In the genomic region with DNA sequence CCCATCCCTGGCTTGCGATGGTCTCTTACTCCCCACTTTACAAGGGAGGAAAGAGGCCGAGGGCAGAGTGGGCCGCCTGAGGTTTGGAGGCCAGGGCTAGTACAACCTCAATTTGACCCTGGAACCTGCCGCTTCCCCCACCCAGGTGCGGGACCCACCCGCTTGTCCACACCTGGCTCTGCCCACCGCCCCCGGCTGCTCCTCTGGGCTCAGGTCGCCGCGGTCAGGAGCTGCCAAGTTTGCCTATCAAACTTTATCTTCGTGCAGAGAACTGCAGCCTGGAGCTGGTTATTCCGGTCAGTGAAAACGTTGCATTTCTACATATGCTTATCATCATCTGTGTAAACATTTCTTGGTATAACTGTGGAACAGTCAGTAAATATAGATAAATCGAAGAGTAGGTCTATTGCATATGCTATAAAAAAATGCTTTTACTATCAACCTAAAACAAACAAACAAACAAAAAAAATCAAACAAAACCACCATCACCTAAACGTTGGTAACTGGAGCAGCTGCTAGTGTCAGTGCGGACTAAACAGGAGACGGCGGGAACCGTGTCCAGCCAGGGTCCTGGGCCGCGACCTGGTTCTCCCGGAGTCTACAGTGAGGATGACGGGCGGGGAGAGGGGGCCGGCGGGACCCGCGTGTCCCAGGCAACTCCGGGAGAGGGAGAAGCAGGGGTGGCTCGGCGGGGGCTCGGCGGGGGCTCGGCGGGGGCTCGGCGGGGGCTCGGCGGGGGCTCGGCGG, we compare ENCODE assay signal across 8 cellular contexts. TPM values are rescaled to one million over a fixed set of nuclear protein-coding genes. Genes with fewer than 3 reads are reported as not detected.
A peak's percentile ranks its signal among the peaks of the same experiment; 100 is the strongest.
DNase-seq lines count a peak whose midpoint lies in the region; ATAC-seq, FAIRE-seq and TF ChIP-seq lines count a peak whose summit lies in the region.

No MANE protein-coding gene starts in this region.

- SMC1A ChIA-PET in GM12878 (lab: Charles Lee; ENCODE audit: uncharacterized antibody, unreplicated experiment): interaction anchor here (0.7 kb wide), 1 partner anchor 67 kb away, joined by 4 read pairs; no protein-coding TSS in a partner anchor

- in situ Hi-C loops in GM12878 (cut with MboI): no loop called here

- no peak overlapping the region for H3K27ac ChIP-seq in GM12878 (ENCODE audit: control insufficient read depth, insufficient read depth)

- H3K9ac ChIP-seq in GM12878 (ENCODE audit: control insufficient read depth, insufficient read depth, low read length): no peak overlapping the region; the same call in 1 of the 2 replicates

- 0 out of 2 replicates have a peak, but pooled peaks cover 5% of the 10 kb centered on the region for H3K4me1 ChIP-seq in GM12878 (ENCODE audit: control insufficient read depth, insufficient read depth, low read length)

- peaks cover 4 to 17% (median 13%) of the 10 kb centered on the region in 3 donors for H3K27me3 Mint-ChIP-seq in immature natural killer cell (ENCODE audit: low read depth in 3 of 3)

- no peak for TF ChIP-seq POLR2A in NB4 (IDR thresholded peaks at IDR 0.05; ENCODE audit: extremely low read depth, insufficient read length)
- TF ChIP-seq POLR2A in GM12878 (IDR thresholded peaks at IDR 0.05; ENCODE audit: low read depth, low read length): no peak

- DNase-seq in EH (ENCODE audit: low read depth) (peak; percentile 36), NB4 (ENCODE audit: low read depth) (peak; percentile 53), GM12878 (ENCODE audit: low read depth, low spot score) (no peak), immature natural killer cell (peak in 1 of 3 donors; percentile 11), urothelium cell line (ENCODE audit: low spot score) (no peak), NCI-H2107 (lab: John Stamatoyannopoulos, UW) (no peak)
- DNase-seq in stimulated activated effector memory CD8-positive, alpha-beta T cell treated with anti-CD3 and anti-CD28 coated beads, Interleukin-12 subunit alpha, Interleukin-12 subunit beta, amount 100 ng/mL, for 72 hours (ENCODE audit: low spot score in 2 of 2): no peak

- TF ChIP-seq CTCF in NB4 (IDR thresholded peaks at IDR 0.05; ENCODE audit: low read depth, low read length): no peak
- TF ChIP-seq CTCF in GM12878 (IDR thresholded peaks at IDR 0.05 in 2 of 3, conservative IDR thresholded peaks at IDR 0.05 in 1 of 3; ENCODE audit: control insufficient read depth in 2 of 3, extremely low read depth in 1 of 3, insufficient read depth in 1 of 3, low read depth in 3 of 3, low read length in 3 of 3): no peak

- peak overlapping the region; percentile 42 for H3K4me3 ChIP-seq in NB4 (ENCODE audit: low read depth, low read length)
- peak overlapping the region; percentile 80; the same call in 1 of the 2 replicates for H3K4me3 ChIP-seq in GM12878

- TSS peak; percentile 62 for BruUV-seq in GM12878 (replicated peaks; lab: Mats Ljungman, UMichigan)

- no peak for TF ChIP-seq EP300 in GM12878 (IDR thresholded peaks at IDR 0.05; ENCODE audit: borderline replicate concordance in 1 of 2, control insufficient read depth in 1 of 2, low read depth in 2 of 2, low read length in 2 of 2)

- peaks cover 0 to 9% of the 10 kb centered on the region in 2 experiments; a peak in 2 of 4 replicates for H3K27me3 ChIP-seq in GM12878 (replicated peaks in 1 of 2; ENCODE audit: control insufficient read depth in 2 of 2, insufficient read depth in 2 of 2, low read length in 1 of 2)

- H3K79me2 ChIP-seq in GM12878 (ENCODE audit: control insufficient read depth, insufficient read depth, low read length): no peaks in the 10 kb centered on the region

- H3K9me3 ChIP-seq in GM12878 (replicated peaks; ENCODE audit: control insufficient read depth, insufficient read depth, low read length): no peaks in the 10 kb centered on the region; the same call in 2 of the 3 replicates

- RAD21 ChIA-PET in GM12878 (lab: Charles Lee; ENCODE audit: unreplicated experiment): interaction anchor here (0.9 to 2.1 kb wide), 2 partner anchors 55 to 123 kb away, joined by 3 to 12 read pairs; no protein-coding TSS in a partner anchor

- H3K4me2 ChIP-seq in GM12878 (ENCODE audit: control insufficient read depth, insufficient read depth): 0 out of 2 replicates have a peak overlapping the region, but pooled peaks have one; percentile 77

- no peaks in the 10 kb centered on the region for H3K36me3 Mint-ChIP-seq in immature natural killer cell
- H3K36me3 Mint-ChIP-seq in stimulated activated effector memory CD8-positive, alpha-beta T cell treated with anti-CD3 and anti-CD28 coated beads, Interleukin-12 subunit alpha, Interleukin-12 subunit beta, amount 100 ng/mL, for 72 hours: peaks cover 15% of the 10 kb centered on the region

- intact Hi-C loops in GM12878 (cut with micrococcal nuclease; ENCODE audit: unreplicated experiment): no loop called here

- peaks cover 28 to 36% of the 10 kb centered on the region in 2 donors for H3K4me1 Mint-ChIP-seq in immature natural killer cell
- H3K4me1 Mint-ChIP-seq in stimulated activated effector memory CD8-positive, alpha-beta T cell treated with anti-CD3 and anti-CD28 coated beads, Interleukin-12 subunit alpha, Interleukin-12 subunit beta, amount 100 ng/mL, for 72 hours: peaks cover 32% of the 10 kb centered on the region

- no peaks in the 10 kb centered on the region for H3K9me3 Mint-ChIP-seq in immature natural killer cell
- no peaks in the 10 kb centered on the region for H3K9me3 Mint-ChIP-seq in stimulated activated effector memory CD8-positive, alpha-beta T cell treated with anti-CD3 and anti-CD28 coated beads, Interleukin-12 subunit alpha, Interleukin-12 subunit beta, amount 100 ng/mL, for 72 hours

- no peaks in the 10 kb centered on the region for H4K20me1 ChIP-seq in GM12878 (ENCODE audit: control insufficient read depth, insufficient read depth)

- POLR2A ChIA-PET in GM12878 (lab: Charles Lee): interaction anchor here (1.0 kb wide), 2 partner anchors 199 to 558 kb away, joined by 3 read pairs; no protein-coding TSS in a partner anchor

- CTCF ChIA-PET in GM12878 (lab: Yijun Ruan, JAX): interaction anchor here (0.8 to 2.0 kb wide), 3 partner anchors 56 to 66 kb away, joined by 4 to 14 read pairs (median 8); no protein-coding TSS in a partner anchor

- no peak for FAIRE-seq in GM12878 (lab: Jason Lieb, UNC)
- no peak for FAIRE-seq in urothelium cell line (lab: Jason Lieb, UNC)

- peak overlapping the region; percentile 94 to 99 (median 97) for H3K4me3 Mint-ChIP-seq in immature natural killer cell
- peak overlapping the region; percentile 83 for H3K4me3 Mint-ChIP-seq in stimulated activated effector memory CD8-positive, alpha-beta T cell treated with anti-CD3 and anti-CD28 coated beads, Interleukin-12 subunit alpha, Interleukin-12 subunit beta, amount 100 ng/mL, for 72 hours

- TF ChIP-seq RAD21 in GM12878 (IDR thresholded peaks at IDR 0.05; ENCODE audit: insufficient read depth, low read depth, low read length): no peak

- ATAC-seq in GM12878: peak; percentile 24
- no peak for ATAC-seq in stimulated activated effector memory CD8-positive, alpha-beta T cell treated with anti-CD3 and anti-CD28 coated beads, Interleukin-12 subunit alpha, Interleukin-12 subunit beta, amount 100 ng/mL, for 72 hours
- ATAC-seq in HG02884 (IDR thresholded peaks at IDR 0.05; ENCODE audit: unreplicated experiment): no peak

- H3K36me3 ChIP-seq in GM12878 (ENCODE audit: control insufficient read depth in 2 of 2, insufficient read depth in 2 of 2, low read length in 1 of 2): no peaks in the 10 kb centered on the region

- H3K27ac Mint-ChIP-seq in immature natural killer cell: peak overlapping the region; percentile 39 to 96 (median 90)
- peak overlapping the region; percentile 90 for H3K27ac Mint-ChIP-seq in stimulated activated effector memory CD8-positive, alpha-beta T cell treated with anti-CD3 and anti-CD28 coated beads, Interleukin-12 subunit alpha, Interleukin-12 subunit beta, amount 100 ng/mL, for 72 hours

- no peak overlapping the region for H2AFZ ChIP-seq in GM12878 (ENCODE audit: control insufficient read depth, low read depth, low read length)

- WGBS in GM12878 (ENCODE audit: insufficient coverage, insufficient replicate concordance, low lambda C conversion rate, missing lambda C conversion rate): 37% methylated on average over 23 of the region's 42 CpGs

TF ChIP-seq in GM12878, 131 proteins besides CTCF, POLR2A, EP300 and RAD21 (continues in another document):
- no peak for TF ChIP-seq NFYA (IDR thresholded peaks at IDR 0.05; ENCODE audit: borderline replicate concordance, low read depth, low read length)
- TF ChIP-seq ZBED1 (IDR thresholded peaks at IDR 0.05; ENCODE audit: borderline replicate concordance): no peak
- no peak for TF ChIP-seq SREBF2 (IDR thresholded peaks at IDR 0.05; ENCODE audit: low read length)
- no peak for TF ChIP-seq STAT3 (IDR thresholded peaks at IDR 0.05; ENCODE audit: low read depth, low read length)
- TF ChIP-seq TBL1XR1 (IDR thresholded peaks at IDR 0.05; ENCODE audit: low read depth, low read length): no peak
- no peak for TF ChIP-seq MYB (IDR thresholded peaks at IDR 0.05; ENCODE audit: borderline replicate concordance, low read depth, low read length)
- no peak for TF ChIP-seq YY1 (IDR thresholded peaks at IDR 0.05; ENCODE audit: low read depth, low read length)
- TF ChIP-seq YBX1 (IDR thresholded peaks at IDR 0.05): no peak
- no peak for TF ChIP-seq LARP7 (IDR thresholded peaks at IDR 0.05)

RNA-seq across cellular contexts. Expression of gene ADARB1, which starts 0.9 kb away (rescaled TPM):
- total RNA-seq in GM12878 (2013; cell fraction: nucleolus; rRNA removed): 103 and 112 TPM in 2 replicates
- total RNA-seq in GM12878 (2014; rRNA removed) (29.8 and 34.2 TPM in 2 replicates), GM12878 (2014; rRNA removed; fragmentation: Illumina TruSeq; extraction: Trizol) (34.8 and 49.1 TPM in 2 replicates), GM12878 (2021) (53.7 and 61.7 TPM in 2 replicates)
- 1.2 TPM for polyA plus RNA-seq in GM12878 (2011; ENCODE audit: low read depth)
- polyA plus RNA-seq in GM12878 (2011; rRNA removed) (18.7 and 20.8 TPM in 2 replicates), GM12878 (2014; fragmentation: Illumina TruSeq; extraction: Trizol) (39.9 and 41.4 TPM in 2 replicates), GM12878 (2014; fragmentation: Nextera tagmentation; extraction: Ambion mirVana) (1 to 10 TPM; 5.7 to 9.0 TPM), GM12878 (2014; rRNA removed) (31.8 and 39.0 TPM in 2 replicates), GM12878 (2016; fragmentation: Nextera tagmentation; extraction: Ambion mirVana) (10 to 100 TPM in 1 of 2 experiments, 1 to 10 TPM in 1; 6.6 to 14.9 TPM), immature natural killer cell (1 to 10 TPM; 3.0 to 4.5 (median 3.4) TPM)
- 18.2 and 23.2 TPM in 2 replicates for polyA plus RNA-seq in GM12878 (2011; cell fraction: cytosol; rRNA removed)
- 49.5 and 63.8 TPM in 2 replicates for polyA plus RNA-seq in GM12878 (2011; cell fraction: nucleus; rRNA removed)
- 1.8 and 2.1 TPM in 2 replicates for polyA plus RNA-seq in GM12878 (2012)
- polyA minus RNA-seq in GM12878 (2011; rRNA and poly(A)+ RNA removed): 27.3 and 33.8 TPM in 2 replicates
- 14.4 and 17.5 TPM in 2 replicates for polyA minus RNA-seq in GM12878 (2011; cell fraction: cytosol; rRNA and poly(A)+ RNA removed)
- polyA minus RNA-seq in GM12878 (2011; cell fraction: nucleus; rRNA and poly(A)+ RNA removed): 21.9 and 30.1 TPM in 2 replicates

Comparison
In these comparisons a context has a peak if more than half of its experiments do, and no peak if none do; other contexts are left out.
1. DNase-seq: peak in EH (single experiment) and NB4 (single experiment); none in GM12878 (single experiment), stimulated activated effector memory CD8-positive, alpha-beta T cell treated with anti-CD3 and anti-CD28 coated beads, Interleukin-12 subunit alpha, Interleukin-12 subunit beta, amount 100 ng/mL, for 72 hours (0 of 2), urothelium cell line (single experiment) and NCI-H2107 (single experiment).